20 cellular contexts compared by ENCODE assay signal in the genomic region with DNA sequence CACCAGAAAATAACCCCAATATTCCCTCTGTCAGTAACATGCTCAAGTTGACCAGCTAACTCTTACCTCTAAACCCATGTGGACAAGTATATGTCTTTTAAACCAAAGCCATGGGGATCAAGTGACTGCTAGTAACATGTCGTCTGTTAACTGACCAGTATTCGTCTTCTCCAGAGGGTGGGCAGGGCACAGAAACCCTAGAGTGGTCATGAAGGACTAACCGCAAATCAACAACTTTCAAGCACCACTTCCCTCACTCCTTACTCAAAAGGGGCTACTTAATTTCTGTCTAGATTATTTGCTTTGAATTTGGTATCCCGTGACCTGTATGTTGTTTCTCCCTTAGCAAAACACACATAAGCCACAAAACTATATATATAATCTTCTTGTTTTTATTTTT.
DNase-seq lines count a peak whose midpoint lies in the region; ATAC-seq, FAIRE-seq and TF ChIP-seq lines count a peak whose summit lies in the region.
"Had no signal": no experiment of that assay in that cellular context is flagged by ENCODE, and none has a peak within 500 bp of the region (broad histone marks: within the 10 kb centered on the region; RNA-seq: fewer than 3 reads in every experiment).

No MANE protein-coding gene starts in this region.

- H3K9me1 ChIP-seq in K562 (ENCODE audit: control insufficient read depth, insufficient read depth, low read length) = no peaks in the 10 kb centered on the region

- H3K4me3 ChIP-seq in K562 = no peak overlapping the region
- H3K4me3 ChIP-seq in mesenchymal stem cell (ENCODE audit: insufficient read depth in 1 of 2, low read depth in 1 of 2, low read length in 2 of 2) = no peak overlapping the region
- H3K4me3 ChIP-seq in upper lobe of right lung = no peak overlapping the region
- H3K4me3 ChIP-seq: BLaER1, GM23338 had no signal

- ATAC-seq in K562 (no peak), upper lobe of right lung (peak; percentile 51)
- ATAC-seq: CD8-positive, alpha-beta T cell; GM23338; HCT116 had no signal

- BruUV-seq in K562 (replicated peaks; lab: Mats Ljungman, UMichigan) = no TSS peak

- peak overlapping the region; percentile 75 for H4K91ac ChIP-seq in mesenchymal stem cell (ENCODE audit: low read length)

- no peak overlapping the region for H3K27ac ChIP-seq in K562 (ENCODE audit: extremely low read depth, low read depth, low read length)
- H3K27ac ChIP-seq in mesenchymal stem cell (ENCODE audit: low read length, poor library complexity, severe bottlenecking) = no peak overlapping the region
- no peak overlapping the region for H3K27ac ChIP-seq in upper lobe of right lung
- H3K27ac ChIP-seq: BLaER1, C4-2B had no signal

- H3K79me1 ChIP-seq in mesenchymal stem cell (replicated peaks; ENCODE audit: low read length, poor library complexity, severe bottlenecking) = peaks cover 3% of the 10 kb centered on the region

- TF ChIP-seq CTCF in K562 (IDR thresholded peaks at IDR 0.05 in 2 of 3, conservative IDR thresholded peaks at IDR 0.05 in 1 of 3; ENCODE audit: insufficient read depth in 2 of 3, low read depth in 1 of 3, low read length in 3 of 3) (no peak), upper lobe of right lung (IDR thresholded peaks at IDR 0.05) (no peak)

- H3K9me3 ChIP-seq in K562 (replicated peaks; ENCODE audit: control insufficient read depth, insufficient read depth, low read depth, low read length) (no peaks in the 10 kb centered on the region), mesenchymal stem cell (ENCODE audit: control insufficient read depth, low read length) (no peaks in the 10 kb centered on the region), upper lobe of right lung (no peaks in the 10 kb centered on the region)
- H3K9me3 ChIP-seq: BLaER1 had no signal

- H3K14ac ChIP-seq in mesenchymal stem cell (ENCODE audit: low read length in 2 of 2) = no peak overlapping the region

- H3K4ac ChIP-seq in mesenchymal stem cell (ENCODE audit: low read depth in 1 of 2, low read length in 2 of 2) = peak overlapping the region in 1 of 2 experiments; percentile 88

- CTCF ChIA-PET in K562 (lab: Yijun Ruan, JAX; ENCODE audit: low intra/inter-chr PET ratio) = no interaction called here

- no peak overlapping the region for H3K4me2 ChIP-seq in K562 (ENCODE audit: insufficient read depth, low read length)
- H3K4me2 ChIP-seq in mesenchymal stem cell (ENCODE audit: low read length, poor library complexity, severe bottlenecking) = no peak overlapping the region
- H3K4me2 ChIP-seq: BLaER1, GM23338 had no signal

- H2AK5ac ChIP-seq in mesenchymal stem cell (ENCODE audit: low read length, severe bottlenecking) = no peak overlapping the region

- H2BK12ac ChIP-seq in mesenchymal stem cell (ENCODE audit: low read length in 2 of 2) = peak overlapping the region; percentile 95 to 97

- H3K4me1 ChIP-seq in K562 (replicated peaks in 1 of 2; ENCODE audit: control insufficient read depth in 2 of 2, insufficient read depth in 2 of 2, low read length in 2 of 2) = no peaks in the 10 kb centered on the region
- H3K4me1 ChIP-seq in mesenchymal stem cell (ENCODE audit: control insufficient read depth, insufficient read depth, low read depth, low read length) = no peaks in the 10 kb centered on the region
- no peaks in the 10 kb centered on the region for H3K4me1 ChIP-seq in upper lobe of right lung
- H3K4me1 ChIP-seq: BLaER1, Caco-2 had no signal

- no peaks in the 10 kb centered on the region for H4K20me1 ChIP-seq in K562 (replicated peaks; ENCODE audit: control insufficient read depth, insufficient read depth, low read length)
- H4K20me1 ChIP-seq: BLaER1 had no signal

- H3K79me2 ChIP-seq in K562 (ENCODE audit: control insufficient read depth, insufficient read depth, low read length) = no peaks in the 10 kb centered on the region

- peak overlapping the region; percentile 72 for H4K8ac ChIP-seq in mesenchymal stem cell (ENCODE audit: low read length)

- peak overlapping the region; percentile 70 to 73 for H3K18ac ChIP-seq in mesenchymal stem cell (ENCODE audit: low read depth in 1 of 2, low read length in 2 of 2)

- no peak overlapping the region for H2BK5ac ChIP-seq in mesenchymal stem cell (ENCODE audit: low read depth, low read length, poor library complexity, severe bottlenecking)

- H3K23ac ChIP-seq in mesenchymal stem cell (ENCODE audit: low read length in 2 of 2) = no peak overlapping the region

- intact Hi-C loops in K562 (cut with micrococcal nuclease) (no loop called here), upper lobe of right lung (cut with DNase I) (no loop called here)

- in situ Hi-C loops in K562 (cut with MboI) = no loop called here

- no peak overlapping the region for H2BK15ac ChIP-seq in mesenchymal stem cell (ENCODE audit: low read depth, poor library complexity, severe bottlenecking)

- H3K9ac ChIP-seq in K562 (ENCODE audit: insufficient read depth in 1 of 2, low read depth in 2 of 2, low read length in 2 of 2) (no peak overlapping the region), mesenchymal stem cell (ENCODE audit: low read length) (no peak overlapping the region)
- H3K9ac ChIP-seq: BLaER1 had no signal

- TF ChIP-seq RAD21 in K562 (CRISPR knock-in tag; conservative IDR thresholded peaks at IDR 0.05 in 1 of 2, IDR thresholded peaks at IDR 0.05 in 1 of 2) = no peak

- TF ChIP-seq POLR2A in K562 (conservative IDR thresholded peaks at IDR 0.05) = no peak

- FAIRE-seq in K562 (lab: Jason Lieb, UNC) = no peak
- FAIRE-seq: A204.1, GM12891, GM18507 had no signal

- H2BK120ac ChIP-seq in mesenchymal stem cell (ENCODE audit: low read depth, low read length) = peak overlapping the region; percentile 79

- peaks cover 0 to 10% of the 10 kb centered on the region in 2 experiments; a peak in 1 of 5 replicates for H3K27me3 ChIP-seq in K562 (ENCODE audit: control insufficient read depth in 2 of 2, insufficient read depth in 2 of 2, low read length in 2 of 2)
- no peaks in the 10 kb centered on the region for H3K27me3 ChIP-seq in mesenchymal stem cell (ENCODE audit: control insufficient read depth in 1 of 2, insufficient read depth in 1 of 2, low read length in 2 of 2)
- no peaks in the 10 kb centered on the region for H3K27me3 ChIP-seq in upper lobe of right lung
- H3K27me3 ChIP-seq: BLaER1 had no signal

- H2AFZ ChIP-seq in K562 (ENCODE audit: low read depth, low read length) = no peak overlapping the region
- H2AFZ ChIP-seq in mesenchymal stem cell (ENCODE audit: low read depth, low read length) = no peak overlapping the region
- H2AFZ ChIP-seq: GM23338 had no signal

- DNase-seq in OCI-M1 (lab: John Stamatoyannopoulos, UW) (peak; percentile 35), K562 (ENCODE audit: extremely low read depth in 1 of 4, low spot score in 3 of 4) (no peak), mesenchymal stem cell (peak; percentile 15), upper lobe of right lung (no peak), NCI-H2029 treated with DMSO at 0.1 percent for 48 hours (lab: John Stamatoyannopoulos, UW) (no peak), NCI-H1436 (lab: John Stamatoyannopoulos, UW) (no peak)
- DNase-seq in activated CD4-positive, alpha-beta T cell treated with anti-CD3 and anti-CD28 coated beads, Interleukin-2, amount 50 U/mL, for 1 hour = no peak
- DNase-seq: Caco-2; CD4-positive, CD25-positive, alpha-beta regulatory T cell; CD8-positive, alpha-beta T cell; DMS153; GF-D8; H9 had no signal

- H3K36me3 ChIP-seq in K562 (ENCODE audit: control insufficient read depth, insufficient read depth, low read length) (no peaks in the 10 kb centered on the region), mesenchymal stem cell (ENCODE audit: control insufficient read depth in 1 of 2, insufficient read depth in 2 of 2, low read depth in 1 of 2, low read length in 2 of 2) (peaks cover 13 to 50% of the 10 kb centered on the region in 2 experiments), upper lobe of right lung (peaks cover 17% of the 10 kb centered on the region)
- H3K36me3 ChIP-seq: BLaER1 had no signal

- WGBS in K562 (ENCODE audit: insufficient coverage, low coverage, missing lambda C conversion rate) = 13% methylated on average over 4 of the region's 4 CpGs
- WGBS in mesenchymal stem cell = 91% methylated on average over 2 of the region's 4 CpGs

- POLR2A ChIA-PET in K562 (lab: Yijun Ruan, JAX) = no interaction called here

- no peak for TF ChIP-seq EP300 in K562 (IDR thresholded peaks at IDR 0.05; ENCODE audit: low read length)

TF ChIP-seq in K562, 482 proteins besides CTCF, POLR2A, EP300 and RAD21:
- no peak for TF ChIP-seq JUND (IDR thresholded peaks at IDR 0.05; ENCODE audit: borderline replicate concordance, low read depth, low read length)
- no peak for TF ChIP-seq JUND (tag; IDR thresholded peaks at IDR 0.05; ENCODE audit: borderline replicate concordance, low read depth, low read length)
- TF ChIP-seq, protein P1, sequence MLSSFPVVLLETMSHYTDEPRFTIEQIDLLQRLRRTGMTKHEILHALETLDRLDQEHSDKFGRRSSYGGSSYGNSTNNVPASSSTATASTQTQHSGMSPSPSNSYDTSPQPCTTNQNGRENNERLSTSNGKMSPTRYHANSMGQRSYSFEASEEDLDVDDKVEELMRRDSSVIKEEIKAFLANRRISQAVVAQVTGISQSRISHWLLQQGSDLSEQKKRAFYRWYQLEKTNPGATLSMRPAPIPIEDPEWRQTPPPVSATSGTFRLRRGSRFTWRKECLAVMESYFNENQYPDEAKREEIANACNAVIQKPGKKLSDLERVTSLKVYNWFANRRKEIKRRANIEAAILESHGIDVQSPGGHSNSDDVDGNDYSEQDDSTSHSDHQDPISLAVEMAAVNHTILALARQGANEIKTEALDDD (IDR thresholded peaks at IDR 0.05) = 0 out of 2 replicates have a peak, but pooled peaks have one; percentile 49
- TF ChIP-seq, protein P2, sequence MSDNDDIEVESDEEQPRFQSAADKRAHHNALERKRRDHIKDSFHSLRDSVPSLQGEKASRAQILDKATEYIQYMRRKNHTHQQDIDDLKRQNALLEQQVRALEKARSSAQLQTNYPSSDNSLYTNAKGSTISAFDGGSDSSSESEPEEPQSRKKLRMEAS (CRISPR knock-in tag; IDR thresholded peaks at IDR 0.05) = no peak

Comparison
In these comparisons a context has a peak if more than half of its experiments do, and no peak if none do; other contexts are left out.
1. DNase-seq: peak in OCI-M1 (single experiment) and mesenchymal stem cell (single experiment); none in K562 (0 of 4), upper lobe of right lung (single experiment), NCI-H2029 treated with DMSO at 0.1 percent for 48 hours (single experiment), NCI-H1436 (single experiment) and activated CD4-positive, alpha-beta T cell treated with anti-CD3 and anti-CD28 coated beads, Interleukin-2, amount 50 U/mL, for 1 hour (single experiment).